10 cellular contexts compared by ENCODE assay signal in the genomic region with DNA sequence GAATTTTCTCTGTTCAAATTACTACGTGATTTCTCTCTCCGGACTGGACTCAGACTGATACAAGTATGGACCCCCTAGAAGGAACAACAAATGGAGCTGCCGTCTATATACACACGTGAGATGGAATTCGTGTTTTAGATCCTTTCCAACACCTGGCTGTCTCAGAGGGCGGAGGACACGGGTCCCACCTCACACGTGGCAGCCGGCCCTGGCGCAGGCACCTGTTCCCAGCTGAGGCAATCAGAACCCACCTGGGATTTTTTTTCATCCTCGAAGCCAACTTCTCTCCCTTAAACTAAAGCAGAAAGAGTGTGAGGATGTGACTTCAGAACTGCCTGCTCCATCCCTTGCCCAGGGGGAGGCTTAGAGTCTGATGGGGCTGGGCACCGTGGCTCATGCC. TPM values are rescaled to one million over a fixed set of nuclear protein-coding genes. Genes with fewer than 3 reads are reported as not detected.
DNase-seq lines count a peak whose midpoint lies in the region; ATAC-seq and TF ChIP-seq lines count a peak whose summit lies in the region.
"Had no signal": no experiment of that assay in that cellular context is flagged by ENCODE, and none has a peak within 500 bp of the region (broad histone marks: within the 10 kb centered on the region; RNA-seq: fewer than 3 reads in every experiment).

No MANE protein-coding gene starts in this region.

- TF ChIP-seq CTCF in Calu3 (IDR thresholded peaks at IDR 0.05; ENCODE audit: unreplicated experiment) (no peak), breast epithelium (IDR thresholded peaks at IDR 0.05) (no peak), osteocyte (IDR thresholded peaks at IDR 0.05) (no peak)

- H3K27ac Mint-ChIP-seq in Calu3 (ENCODE audit: unreplicated experiment) (no peak overlapping the region), osteocyte (ENCODE audit: unreplicated experiment) (no peak overlapping the region)
- H3K27ac Mint-ChIP-seq: stimulated activated effector memory CD8-positive, alpha-beta T cell treated with anti-CD3 and anti-CD28 coated beads, Interleukin-12 subunit alpha, Interleukin-12 subunit beta, amount 100 ng/mL, for 72 hours had no signal

- no peak overlapping the region for H3K27ac ChIP-seq in breast epithelium

- DNase-seq in Calu3 (no peak), NCI-H146 treated with DMSO at 0.1 percent for 48 hours (lab: John Stamatoyannopoulos, UW; ENCODE audit: unreplicated experiment) (peak; percentile 51), breast epithelium (ENCODE audit: low spot score in 2 of 2) (no peak), osteocyte (ENCODE audit: extremely low spot score, unreplicated experiment) (no peak), retina (no peak)
- no peak for DNase-seq in activated T-cell treated with anti-CD3 and anti-CD28 coated beads, Interleukin-2, amount 50 U/mL, for 4 hours

- H3K27me3 ChIP-seq in breast epithelium, result no peaks in the 10 kb centered on the region

- intact Hi-C loops in Calu3 (cut with micrococcal nuclease; ENCODE audit: unreplicated experiment), result loop anchor here (10.0 kb wide), 1 partner anchor 125 kb away; the partner anchor contains the start of genes CNST and TFB2M
- intact Hi-C loops in breast epithelium (cut with DNase I; ENCODE audit: low total_unique reads), result no loop called here

- H3K4me1 Mint-ChIP-seq in Calu3 (ENCODE audit: low read depth, unreplicated experiment) (peaks cover 10% of the 10 kb centered on the region), osteocyte (ENCODE audit: unreplicated experiment) (peaks cover 12% of the 10 kb centered on the region)
- no peaks in the 10 kb centered on the region for H3K4me1 Mint-ChIP-seq in activated T-cell treated with anti-CD3 and anti-CD28 coated beads, Interleukin-2, amount 50 U/mL, for 4 hours (ENCODE audit: low read depth)
- H3K4me1 Mint-ChIP-seq: stimulated activated effector memory CD8-positive, alpha-beta T cell treated with anti-CD3 and anti-CD28 coated beads, Interleukin-12 subunit alpha, Interleukin-12 subunit beta, amount 100 ng/mL, for 72 hours had no signal

- H3K9me3 ChIP-seq in breast epithelium, result peaks cover 6 to 9% of the 10 kb centered on the region in 2 donors

- H3K36me3 Mint-ChIP-seq in Calu3 (ENCODE audit: insufficient read depth, unreplicated experiment) (no peaks in the 10 kb centered on the region), osteocyte (ENCODE audit: unreplicated experiment) (peaks cover 4% of the 10 kb centered on the region)
- H3K36me3 Mint-ChIP-seq in activated T-cell treated with anti-CD3 and anti-CD28 coated beads, Interleukin-2, amount 50 U/mL, for 4 hours (ENCODE audit: insufficient read depth), result no peaks in the 10 kb centered on the region
- H3K36me3 Mint-ChIP-seq: CD8-positive, alpha-beta memory T cell; stimulated activated effector memory CD8-positive, alpha-beta T cell treated with anti-CD3 and anti-CD28 coated beads, Interleukin-12 subunit alpha, Interleukin-12 subunit beta, amount 100 ng/mL, for 72 hours had no signal

- CTCF ChIA-PET in Calu3 (lab: Charles Lee), result interaction anchor here (1.3 kb wide), 1 partner anchor 17 kb away, joined by 4 read pairs; no protein-coding TSS in a partner anchor

- BruUV-seq in Calu3 (replicated peaks; lab: Mats Ljungman, UMichigan), result no TSS peak

- H3K9me3 Mint-ChIP-seq in Calu3 (ENCODE audit: low read depth, unreplicated experiment), result no peaks in the 10 kb centered on the region
- peaks cover 5% of the 10 kb centered on the region for H3K9me3 Mint-ChIP-seq in osteocyte (ENCODE audit: unreplicated experiment)
- H3K9me3 Mint-ChIP-seq in activated T-cell treated with anti-CD3 and anti-CD28 coated beads, Interleukin-2, amount 50 U/mL, for 4 hours, result peaks cover 7% of the 10 kb centered on the region

- H3K36me3 ChIP-seq in breast epithelium, result no peaks in the 10 kb centered on the region

- H3K4me3 ChIP-seq in breast epithelium, result peak overlapping the region in 2 of 3 donors; percentile 15 to 41

- no peak for TF ChIP-seq POLR2A in breast epithelium (IDR thresholded peaks at IDR 0.05)

- H3K4me3 Mint-ChIP-seq in Calu3 (ENCODE audit: low read depth, unreplicated experiment) (peak overlapping the region; percentile 65), osteocyte (ENCODE audit: unreplicated experiment) (peak overlapping the region; percentile 51)
- no peak overlapping the region for H3K4me3 Mint-ChIP-seq in activated T-cell treated with anti-CD3 and anti-CD28 coated beads, Interleukin-2, amount 50 U/mL, for 4 hours
- H3K4me3 Mint-ChIP-seq: CD8-positive, alpha-beta memory T cell; stimulated activated effector memory CD8-positive, alpha-beta T cell treated with anti-CD3 and anti-CD28 coated beads, Interleukin-12 subunit alpha, Interleukin-12 subunit beta, amount 100 ng/mL, for 72 hours had no signal

- no peak for ATAC-seq in activated T-cell treated with anti-CD3 and anti-CD28 coated beads, Interleukin-2, amount 50 U/mL, for 4 hours
- ATAC-seq in HG02884 (IDR thresholded peaks at IDR 0.05; ENCODE audit: unreplicated experiment) (no peak), GM19395 (IDR thresholded peaks at IDR 0.05; ENCODE audit: unreplicated experiment) (no peak)

- no peaks in the 10 kb centered on the region for H3K27me3 Mint-ChIP-seq in Calu3 (ENCODE audit: unreplicated experiment)
- no peaks in the 10 kb centered on the region for H3K27me3 Mint-ChIP-seq in osteocyte (ENCODE audit: unreplicated experiment)
- peaks cover 2% of the 10 kb centered on the region for H3K27me3 Mint-ChIP-seq in activated T-cell treated with anti-CD3 and anti-CD28 coated beads, Interleukin-2, amount 50 U/mL, for 4 hours (ENCODE audit: low read depth)

- H3K4me1 ChIP-seq in breast epithelium, result peaks cover 0 to 10% of the 10 kb centered on the region in 2 donors

RNA-seq across cellular contexts. Expression of gene SCCPDH, which starts 34.1 kb away (rescaled TPM):
- total RNA-seq in Calu3 (2022) (36.0 and 40.0 TPM in 2 replicates), breast epithelium (10 to 100 TPM; 11.3 to 30.8 (median 23.7) TPM), osteocyte (34.4 and 34.9 TPM in 2 replicates)
- 10 to 100 TPM; 17.6 to 27.0 (median 17.7) TPM for total RNA-seq in activated T-cell treated with anti-CD3 and anti-CD28 coated beads, Interleukin-2, amount 50 U/mL, for 4 hours
